Comparison of ENCODE assay signal across 2 cellular contexts in genomic region chr20:63947638-63948456, GRCh38.
TF ChIP-seq lines count a peak whose summit lies in the region.

No MANE protein-coding gene starts in this region.

TF ChIP-seq in SK-N-SH, 30 proteins besides CTCF, POLR2A, EP300 and RAD21:
- TF ChIP-seq, protein P1, sequence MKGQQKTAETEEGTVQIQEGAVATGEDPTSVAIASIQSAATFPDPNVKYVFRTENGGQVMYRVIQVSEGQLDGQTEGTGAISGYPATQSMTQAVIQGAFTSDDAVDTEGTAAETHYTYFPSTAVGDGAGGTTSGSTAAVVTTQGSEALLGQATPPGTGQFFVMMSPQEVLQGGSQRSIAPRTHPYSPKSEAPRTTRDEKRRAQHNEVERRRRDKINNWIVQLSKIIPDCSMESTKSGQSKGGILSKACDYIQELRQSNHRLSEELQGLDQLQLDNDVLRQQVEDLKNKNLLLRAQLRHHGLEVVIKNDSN (IDR thresholded peaks at IDR 0.05; ENCODE audit: borderline replicate concordance, low read depth): no peak
- no peak for TF ChIP-seq EZH2phosphoT487 (IDR thresholded peaks at IDR 0.05; ENCODE audit: borderline replicate concordance, low read depth)
- no peak for TF ChIP-seq TAF1 (IDR thresholded peaks at IDR 0.05; ENCODE audit: borderline replicate concordance, low read depth, low read length)
- TF ChIP-seq REST (IDR thresholded peaks at IDR 0.05; ENCODE audit: low read depth, low read length): no peak
- TF ChIP-seq NRF1 (IDR thresholded peaks at IDR 0.05; ENCODE audit: low read depth, low read length): no peak

TF ChIP-seq in SK-N-SH treated with all-trans-retinoic acid at 6 μM for 48 hours, 23 proteins besides CTCF, POLR2A, EP300 and RAD21 (continued from another document):
- TF ChIP-seq TSHZ2 (CRISPR knock-in tag; IDR thresholded peaks at IDR 0.05) (no peak), BACH2 (CRISPR knock-in tag; IDR thresholded peaks at IDR 0.05; ENCODE audit: borderline replicate concordance) (no peak), ESRRG (CRISPR knock-in tag; IDR thresholded peaks at IDR 0.05) (no peak), GLIS3 (CRISPR knock-in tag; IDR thresholded peaks at IDR 0.05) (no peak), ISL1 (CRISPR knock-in tag; IDR thresholded peaks at IDR 0.05) (no peak), ZNF70 (CRISPR knock-in tag; IDR thresholded peaks at IDR 0.05) (no peak), TOX (CRISPR knock-in tag; IDR thresholded peaks at IDR 0.05; ENCODE audit: borderline replicate concordance) (no peak), CSDC2 (CRISPR knock-in tag; IDR thresholded peaks at IDR 0.05) (no peak), ZFP3 (CRISPR knock-in tag; IDR thresholded peaks at IDR 0.05) (no peak), SNAI2 (CRISPR knock-in tag; IDR thresholded peaks at IDR 0.05) (no peak), TCF4 (CRISPR knock-in tag; IDR thresholded peaks at IDR 0.05; ENCODE audit: borderline replicate concordance) (no peak), PPARA (CRISPR knock-in tag; IDR thresholded peaks at IDR 0.05; ENCODE audit: borderline replicate concordance) (no peak), RARB (CRISPR knock-in tag; IDR thresholded peaks at IDR 0.05) (no peak), ZNF8 (CRISPR knock-in tag; IDR thresholded peaks at IDR 0.05) (no peak), ARNTL (CRISPR knock-in tag; IDR thresholded peaks at IDR 0.05; ENCODE audit: borderline replicate concordance, low read depth) (no peak), CSRNP3 (CRISPR knock-in tag; IDR thresholded peaks at IDR 0.05) (no peak)
- TF ChIP-seq, protein P2, sequence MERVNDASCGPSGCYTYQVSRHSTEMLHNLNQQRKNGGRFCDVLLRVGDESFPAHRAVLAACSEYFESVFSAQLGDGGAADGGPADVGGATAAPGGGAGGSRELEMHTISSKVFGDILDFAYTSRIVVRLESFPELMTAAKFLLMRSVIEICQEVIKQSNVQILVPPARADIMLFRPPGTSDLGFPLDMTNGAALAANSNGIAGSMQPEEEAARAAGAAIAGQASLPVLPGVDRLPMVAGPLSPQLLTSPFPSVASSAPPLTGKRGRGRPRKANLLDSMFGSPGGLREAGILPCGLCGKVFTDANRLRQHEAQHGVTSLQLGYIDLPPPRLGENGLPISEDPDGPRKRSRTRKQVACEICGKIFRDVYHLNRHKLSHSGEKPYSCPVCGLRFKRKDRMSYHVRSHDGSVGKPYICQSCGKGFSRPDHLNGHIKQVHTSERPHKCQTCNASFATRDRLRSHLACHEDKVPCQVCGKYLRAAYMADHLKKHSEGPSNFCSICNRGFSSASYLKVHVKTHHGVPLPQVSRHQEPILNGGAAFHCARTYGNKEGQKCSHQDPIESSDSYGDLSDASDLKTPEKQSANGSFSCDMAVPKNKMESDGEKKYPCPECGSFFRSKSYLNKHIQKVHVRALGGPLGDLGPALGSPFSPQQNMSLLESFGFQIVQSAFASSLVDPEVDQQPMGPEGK (CRISPR knock-in tag; IDR thresholded peaks at IDR 0.05; ENCODE audit: borderline replicate concordance): no peak
- TF ChIP-seq, protein P3, sequence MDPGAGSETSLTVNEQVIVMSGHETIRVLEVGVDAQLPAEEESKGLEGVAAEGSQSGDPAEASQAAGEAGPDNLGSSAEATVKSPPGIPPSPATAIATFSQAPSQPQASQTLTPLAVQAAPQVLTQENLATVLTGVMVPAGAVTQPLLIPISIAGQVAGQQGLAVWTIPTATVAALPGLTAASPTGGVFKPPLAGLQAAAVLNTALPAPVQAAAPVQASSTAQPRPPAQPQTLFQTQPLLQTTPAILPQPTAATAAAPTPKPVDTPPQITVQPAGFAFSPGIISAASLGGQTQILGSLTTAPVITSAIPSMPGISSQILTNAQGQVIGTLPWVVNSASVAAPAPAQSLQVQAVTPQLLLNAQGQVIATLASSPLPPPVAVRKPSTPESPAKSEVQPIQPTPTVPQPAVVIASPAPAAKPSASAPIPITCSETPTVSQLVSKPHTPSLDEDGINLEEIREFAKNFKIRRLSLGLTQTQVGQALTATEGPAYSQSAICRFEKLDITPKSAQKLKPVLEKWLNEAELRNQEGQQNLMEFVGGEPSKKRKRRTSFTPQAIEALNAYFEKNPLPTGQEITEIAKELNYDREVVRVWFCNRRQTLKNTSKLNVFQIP (CRISPR knock-in tag; IDR thresholded peaks at IDR 0.05; ENCODE audit: borderline replicate concordance, low read depth): no peak
